1 cellular context compared by ENCODE assay signal in the genomic region with DNA sequence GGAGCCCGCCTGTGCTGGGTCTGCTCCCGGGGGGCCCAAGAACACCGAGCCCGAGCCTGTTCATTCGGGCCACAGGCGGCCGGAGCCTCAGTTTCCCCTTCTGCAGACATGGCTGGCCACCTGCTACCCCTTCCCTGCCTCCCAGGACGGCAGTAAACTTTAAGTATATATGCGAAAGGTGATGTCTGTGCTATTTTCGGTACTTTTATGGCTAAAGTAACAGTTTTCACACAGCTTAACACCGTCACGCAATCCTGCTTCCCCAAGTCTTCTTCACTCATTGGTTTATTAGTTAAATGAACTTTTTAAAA.
TF ChIP-seq lines count a peak whose summit lies in the region.

No MANE protein-coding gene starts in this region.

TF ChIP-seq in IMR-90, 13 proteins besides CTCF, POLR2A, EP300 and RAD21 (continued from another document):
- TF ChIP-seq ELK1 (IDR thresholded peaks at IDR 0.05; ENCODE audit: borderline replicate concordance, low read depth, low read length): no peak
- TF ChIP-seq FOS (IDR thresholded peaks at IDR 0.05; ENCODE audit: low read depth, low read length): no peak
- TF ChIP-seq RFX5 (IDR thresholded peaks at IDR 0.05; ENCODE audit: low read depth, low read length): no peak
- no peak for TF ChIP-seq CHD1 (IDR thresholded peaks at IDR 0.05; ENCODE audit: low read depth, low read length)
- TF ChIP-seq BHLHE40 (IDR thresholded peaks at IDR 0.05; ENCODE audit: low read depth, low read length): no peak
- TF ChIP-seq NFE2L2 (IDR thresholded peaks at IDR 0.05; ENCODE audit: low read depth, low read length): no peak
- no peak for TF ChIP-seq RCOR1 (IDR thresholded peaks at IDR 0.05; ENCODE audit: insufficient replicate concordance, low read length)
TF ChIP-seq in IMR-90: peak in this region for 0.
